In genomic region chr4:52408037-52408436, GRCh38 we compare ENCODE assay signal across 23 cellular contexts.
DNase-seq lines count a peak whose midpoint lies in the region; ATAC-seq and TF ChIP-seq lines count a peak whose summit lies in the region.
"Had no signal": no experiment of that assay in that cellular context is flagged by ENCODE, and none has a peak within 500 bp of the region (broad histone marks: within the 10 kb centered on the region; RNA-seq: fewer than 3 reads in every experiment).

No MANE protein-coding gene starts in this region.

- peak overlapping the region in 8 of 11 experiments; percentile 7 to 53 (median 34); a peak in 12 of 22 replicates for H3K4me2 ChIP-seq in BLaER1 treated with 17β-estradiol and CSF1 and Interleukin-3, amounts not matched to agents 10 nM and 100 nM
- H3K4me2 ChIP-seq: A549, KMS-11 had no signal

- intact Hi-C loops in lower lobe of right lung (cut with DNase I): no loop called here

- peak; percentile 25 for DNase-seq in HT1080 (ENCODE audit: low read depth)
- peak; percentile 26 for DNase-seq in UCSD-AML1 (lab: John Stamatoyannopoulos, UW; ENCODE audit: unreplicated experiment)
- DNase-seq in lung microvascular endothelial cell (ENCODE audit: low read depth in 2 of 2): peak; percentile 18 to 88
- no peak for DNase-seq in T-helper 1 cell
- DNase-seq in lower lobe of right lung: no peak
- no peak for DNase-seq in GOT3 (lab: John Stamatoyannopoulos, UW)
- DNase-seq: BE2C; Caco-2; CD4-positive, alpha-beta T cell; DMS 273 treated with DMSO at 0.1 percent for 48 hours; HFFc6; MV-4-11; NCI-H1105 treated with DMSO at 0.1 percent for 48 hours; NCI-H2029 treated with DMSO at 0.1 percent for 48 hours; NCI-H774; NK-92 treated with Interleukin-12 subunit alpha and Interleukin-12 subunit beta, amount 100 ng/mL, for 24 hours; SIG-M5 had no signal

- peak overlapping the region in 3 of 11 experiments; percentile 28 to 43 (median 38); a peak in 4 of 22 replicates for H3K27ac ChIP-seq in BLaER1 treated with 17β-estradiol and CSF1 and Interleukin-3, amounts not matched to agents 10 nM and 100 nM
- H3K27ac ChIP-seq in lower lobe of right lung: no peak overlapping the region
- H3K27ac ChIP-seq: A549, KMS-11 had no signal

- no peak overlapping the region for H3K4me3 ChIP-seq in BLaER1 treated with 17β-estradiol and CSF1 and Interleukin-3, amounts not matched to agents 10 nM and 100 nM
- H3K4me3 ChIP-seq in lower lobe of right lung: no peak overlapping the region
- H3K4me3 ChIP-seq: A549 had no signal

- H3K36me3 ChIP-seq in BLaER1 treated with 17β-estradiol and CSF1 and Interleukin-3, amounts not matched to agents 10 nM and 100 nM: no peaks in the 10 kb centered on the region
- H3K36me3 ChIP-seq in lower lobe of right lung: no peaks in the 10 kb centered on the region
- H3K36me3 ChIP-seq: BE2C had no signal

- H3K9me3 ChIP-seq in BLaER1 treated with 17β-estradiol and CSF1 and Interleukin-3, amounts not matched to agents 10 nM and 100 nM (replicated peaks in 1 of 11): peaks cover 30 to 35% (median 34%) of the 10 kb centered on the region in 11 experiments
- no peaks in the 10 kb centered on the region for H3K9me3 ChIP-seq in lower lobe of right lung
- H3K9me3 ChIP-seq: A549, BE2C, Caco-2 had no signal

- no peaks in the 10 kb centered on the region for H3K27me3 ChIP-seq in BLaER1 treated with 17β-estradiol and CSF1 and Interleukin-3, amounts not matched to agents 10 nM and 100 nM
- H3K27me3 ChIP-seq in lower lobe of right lung (ENCODE audit: low read depth): no peaks in the 10 kb centered on the region
- H3K27me3 ChIP-seq: BE2C had no signal

- TF ChIP-seq CTCF in lower lobe of right lung (IDR thresholded peaks at IDR 0.05): no peak

- H3K4me1 ChIP-seq in BLaER1 treated with 17β-estradiol and CSF1 and Interleukin-3, amounts not matched to agents 10 nM and 100 nM: peaks cover 0 to 20% (median 10%) of the 10 kb centered on the region in 10 experiments; a peak in 12 of 20 replicates
- no peaks in the 10 kb centered on the region for H3K4me1 ChIP-seq in lower lobe of right lung
- H3K4me1 ChIP-seq: A549, BE2C, Caco-2 had no signal

- ATAC-seq in lower lobe of right lung: no peak
- no peak for ATAC-seq in GM18909 (IDR thresholded peaks at IDR 0.05; ENCODE audit: poor library complexity, unreplicated experiment)
- ATAC-seq: A549, Panc1, SK-N-SH treated with all-trans-retinoic acid at 6 μM for 48 hours had no signal

- no peaks in the 10 kb centered on the region for H4K20me1 ChIP-seq in BLaER1 treated with 17β-estradiol and CSF1 and Interleukin-3, amounts not matched to agents 10 nM and 100 nM

- no peak overlapping the region for H3K9ac ChIP-seq in BLaER1 treated with 17β-estradiol and CSF1 and Interleukin-3, amounts not matched to agents 10 nM and 100 nM
- H3K9ac ChIP-seq: KMS-11 had no signal

Comparison
In these comparisons a context has a peak if more than half of its experiments do, and no peak if none do; other contexts are left out.
1. DNase-seq: peak in HT1080 (single experiment), UCSD-AML1 (single experiment) and lung microvascular endothelial cell (2 of 2); none in T-helper 1 cell (0 of 5), lower lobe of right lung (single experiment) and GOT3 (single experiment).